Comparison of ENCODE assay signal across 10 cellular contexts in the genomic region with DNA sequence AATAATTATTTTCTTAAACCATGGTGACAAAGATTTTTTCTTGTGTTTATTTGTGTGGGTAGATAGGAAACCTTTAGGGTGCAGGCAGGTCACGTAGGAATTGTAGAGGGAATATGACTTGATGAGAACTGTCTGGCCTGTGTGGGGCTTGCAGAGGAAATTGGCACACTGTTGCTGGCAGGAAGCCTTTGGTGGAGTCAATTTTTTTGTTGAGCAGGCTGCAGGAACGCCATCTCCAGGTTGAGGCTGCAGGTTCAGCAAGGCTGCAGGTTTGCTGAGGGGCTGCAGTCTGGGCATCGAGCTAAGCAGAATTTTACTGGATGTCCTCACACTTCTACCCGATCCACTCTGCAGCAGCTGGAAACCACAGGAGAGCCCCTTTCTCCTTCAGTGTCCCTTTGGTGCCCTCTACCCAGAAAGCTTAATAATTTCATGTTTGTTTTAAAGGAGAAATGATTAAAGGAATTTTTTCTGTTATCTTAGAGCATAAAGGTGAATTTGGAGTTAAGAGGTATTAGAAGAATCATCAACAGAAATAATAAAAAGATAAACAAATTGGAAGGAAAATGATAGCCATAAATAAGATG. TPM values are rescaled to one million over a fixed set of nuclear protein-coding genes. Genes with fewer than 3 reads are reported as not detected.
A peak's percentile ranks its signal among the peaks of the same experiment; 100 is the strongest.
DNase-seq lines count a peak whose midpoint lies in the region; ATAC-seq, FAIRE-seq and TF ChIP-seq lines count a peak whose summit lies in the region.
"Had no signal": no experiment of that assay in that cellular context is flagged by ENCODE, and none has a peak within 500 bp of the region (broad histone marks: within the 10 kb centered on the region; RNA-seq: fewer than 3 reads in every experiment).

No MANE protein-coding gene starts in this region.

- H3K9ac ChIP-seq in IMR-90 (ENCODE audit: low read depth, low read length) (no peak overlapping the region), trophoblast cell (ENCODE audit: low read length) (no peak overlapping the region)

- TF ChIP-seq RAD21 in IMR-90 (IDR thresholded peaks at IDR 0.05; ENCODE audit: low read length), result no peak

- no peak for FAIRE-seq in D721Med (lab: Jason Lieb, UNC)

- no peak for ATAC-seq in IMR-90 (ENCODE audit: low read depth)
- peak; percentile 79 for ATAC-seq in left lobe of liver
- no peak for ATAC-seq in GM18867 (IDR thresholded peaks at IDR 0.05; ENCODE audit: unreplicated experiment)

- no peak overlapping the region for H2AK9ac ChIP-seq in IMR-90 (replicated peaks; ENCODE audit: low read depth, low read length, poor library complexity)

- H3K9me1 ChIP-seq in IMR-90 (ENCODE audit: insufficient read depth, low read length), result no peaks in the 10 kb centered on the region; the same call in 1 of the 2 replicates

- H3K36me3 ChIP-seq in IMR-90 (ENCODE audit: control insufficient read depth, insufficient read depth, low read length) (no peaks in the 10 kb centered on the region), trophoblast cell (ENCODE audit: control insufficient read depth in 1 of 2, insufficient read depth in 2 of 2, low read length in 2 of 2) (no peaks in the 10 kb centered on the region)

- H2BK120ac ChIP-seq in IMR-90 (ENCODE audit: low read depth, low read length) (no peak overlapping the region), trophoblast cell (ENCODE audit: insufficient read depth, low read length, poor library complexity) (no peak overlapping the region)

- H3K9me3 ChIP-seq in IMR-90 (ENCODE audit: control insufficient read depth, insufficient read depth, low read length) (peaks cover 2% of the 10 kb centered on the region; the same call in 1 of the 2 replicates), trophoblast cell (ENCODE audit: insufficient read depth, low read depth, low read length) (no peaks in the 10 kb centered on the region)

- no peak overlapping the region for H3K18ac ChIP-seq in IMR-90 (ENCODE audit: low read depth, low read length)
- H3K18ac ChIP-seq in trophoblast cell (ENCODE audit: low read length), result no peak overlapping the region

- H3K79me2 ChIP-seq in trophoblast cell (ENCODE audit: control insufficient read depth, insufficient read depth, low read length, poor library complexity), result no peaks in the 10 kb centered on the region

- no peak overlapping the region for H2BK20ac ChIP-seq in IMR-90 (ENCODE audit: low read depth, low read length)

- no peak overlapping the region for H4K12ac ChIP-seq in trophoblast cell (ENCODE audit: low read depth, low read length)

- H3K56ac ChIP-seq in IMR-90 (ENCODE audit: extremely low read depth, insufficient read depth, low read length), result no peak overlapping the region

- WGBS in IMR-90 (ENCODE audit: extremely low coverage in 2 of 2, insufficient read length in 1 of 2), 2 experiments, result no CpG with 5 or more reads among the region's 4 CpGs
- WGBS in trophoblast cell (ENCODE audit: extremely low coverage, insufficient coverage, insufficient read length), result no CpG with 5 or more reads among the region's 4 CpGs

- intact Hi-C loops in IMR-90 (cut with micrococcal nuclease), result no loop called here

- TF ChIP-seq CTCF in D721Med (IDR thresholded peaks at IDR 0.05; ENCODE audit: insufficient read depth, missing control alignments) (peak; percentile 10), IMR-90 (conservative IDR thresholded peaks at IDR 0.05; ENCODE audit: low read depth, low read length) (no peak), choroid plexus epithelial cell (conservative IDR thresholded peaks at IDR 0.05; ENCODE audit: low read depth, low read length) (peak; percentile 44)

- no peak for TF ChIP-seq POLR2A in IMR-90 (IDR thresholded peaks at IDR 0.05; ENCODE audit: low read depth, low read length)

- H2AK5ac ChIP-seq in IMR-90 (ENCODE audit: low read depth, low read length) (no peak overlapping the region), trophoblast cell (ENCODE audit: low read length) (no peak overlapping the region)

- no peak overlapping the region for H3K27ac ChIP-seq in IMR-90 (ENCODE audit: insufficient read depth, low read length)
- no peak overlapping the region for H3K27ac ChIP-seq in trophoblast cell (ENCODE audit: low read depth, low read length)

- no peak overlapping the region for H4K5ac ChIP-seq in IMR-90 (ENCODE audit: low read depth, low read length)

- dilution Hi-C loops in IMR-90 (cut with HindIII; ENCODE audit: low sequenced_read_pairs, unreplicated experiment), result no loop called here

- H2AFZ ChIP-seq in IMR-90 (replicated peaks; ENCODE audit: low read length, poor library complexity), result no peak overlapping the region
- H2AFZ ChIP-seq in trophoblast cell (ENCODE audit: insufficient read depth, low read length, poor library complexity), result no peak overlapping the region

- no peaks in the 10 kb centered on the region for H3K27me3 ChIP-seq in IMR-90 (ENCODE audit: control insufficient read depth, insufficient read depth, low read length)
- no peaks in the 10 kb centered on the region for H3K27me3 ChIP-seq in trophoblast cell (ENCODE audit: insufficient read depth, low read length)

- no peak overlapping the region for H4K91ac ChIP-seq in IMR-90 (ENCODE audit: insufficient read depth, low read depth, low read length)
- no peak overlapping the region for H4K91ac ChIP-seq in trophoblast cell (ENCODE audit: low read depth, low read length)

- no peak overlapping the region for H3K23ac ChIP-seq in IMR-90 (ENCODE audit: low read depth, low read length)
- H3K23ac ChIP-seq in trophoblast cell (ENCODE audit: low read length), result no peak overlapping the region

- H3K4me1 ChIP-seq in IMR-90 (ENCODE audit: control insufficient read depth, insufficient read depth, low read length) (no peaks in the 10 kb centered on the region; the same call in 1 of the 2 replicates), trophoblast cell (ENCODE audit: control insufficient read depth in 1 of 2, insufficient read depth in 2 of 2, low read length in 2 of 2) (no peaks in the 10 kb centered on the region)

- BruUV-seq in IMR-90 (replicated peaks; lab: Mats Ljungman, UMichigan), result no TSS peak

- H3K4me2 ChIP-seq in IMR-90 (ENCODE audit: low read depth, low read length), result no peak overlapping the region
- H3K4me2 ChIP-seq in trophoblast cell (ENCODE audit: low read length), result no peak overlapping the region

- POLR2A ChIA-PET in IMR-90 (lab: Charles Lee; ENCODE audit: unreplicated experiment), result interaction anchor here (0.6 kb wide), 1 partner anchor 42 kb away, joined by 3 read pairs; no protein-coding TSS in a partner anchor

- H3K14ac ChIP-seq in IMR-90 (replicated peaks; ENCODE audit: low read depth, low read length), result no peak overlapping the region
- no peak overlapping the region for H3K14ac ChIP-seq in trophoblast cell (ENCODE audit: low read length)

- in situ Hi-C loops in IMR-90 (cut with MboI; ENCODE audit: low sequenced_read_pairs), result loop anchor here (25.0 kb wide), 2 partner anchors 377 to 527 kb away; no protein-coding TSS in a partner anchor

- H3K79me1 ChIP-seq in IMR-90 (ENCODE audit: low read depth in 1 of 2, low read length in 2 of 2), result peaks cover 0 to 14% of the 10 kb centered on the region in 2 experiments; a peak in 3 of 4 replicates
- H3K79me1 ChIP-seq in trophoblast cell (ENCODE audit: low read length), result no peaks in the 10 kb centered on the region

- no peak overlapping the region for H2BK5ac ChIP-seq in IMR-90 (ENCODE audit: low read depth, low read length, poor library complexity, severe bottlenecking)
- H2BK5ac ChIP-seq in trophoblast cell (ENCODE audit: low read depth, low read length, poor library complexity), result no peak overlapping the region

- H4K8ac ChIP-seq in IMR-90 (ENCODE audit: low read depth in 2 of 2, low read length in 2 of 2) (no peak overlapping the region), trophoblast cell (ENCODE audit: low read depth, low read length) (no peak overlapping the region)

- no peak overlapping the region for H2BK15ac ChIP-seq in IMR-90 (ENCODE audit: low read depth, low read length)

- H4K20me1 ChIP-seq in IMR-90 (ENCODE audit: insufficient read depth, low read length), result peaks cover 4% of the 10 kb centered on the region; the same call in 1 of the 2 replicates

- H3K4ac ChIP-seq in IMR-90 (ENCODE audit: low read depth, low read length), result no peak overlapping the region
- no peak overlapping the region for H3K4ac ChIP-seq in trophoblast cell (ENCODE audit: low read depth, low read length)

- CTCF ChIA-PET in IMR-90 (lab: Yijun Ruan, JAX), result interaction anchor here (1.2 to 1.3 kb wide), 2 partner anchors 77 to 81 kb away, joined by 3 read pairs; no protein-coding TSS in a partner anchor

- H3K4me3 ChIP-seq in IMR-90 (ENCODE audit: insufficient read depth, low read depth, low read length), result no peak overlapping the region
- no peak overlapping the region for H3K4me3 ChIP-seq in choroid plexus epithelial cell (ENCODE audit: low read depth, low read length)
- H3K4me3 ChIP-seq in trophoblast cell (ENCODE audit: low read depth, low read length), result no peak overlapping the region

- no peak for DNase-seq in D721Med (ENCODE audit: insufficient read length, low spot score)
- peak; percentile 3 for DNase-seq in IMR-90
- DNase-seq in choroid plexus epithelial cell (ENCODE audit: low read depth), result peak; percentile 47
- no peak for DNase-seq in left lobe of liver (ENCODE audit: low spot score)
- no peak for DNase-seq in trophoblast cell
- no peak for DNase-seq in T1000 (lab: John Stamatoyannopoulos, UW)
- DNase-seq in NCI-H2081 treated with DMSO at 0.1 percent for 48 hours (lab: John Stamatoyannopoulos, UW), result no peak
- DNase-seq: activated CD8-positive, alpha-beta memory T cell treated with anti-CD3 and anti-CD28 coated beads, Interleukin-2, amount 50 U/mL, for 48 hours; NCI-H1417 had no signal

- no peak overlapping the region for H2BK12ac ChIP-seq in trophoblast cell (ENCODE audit: low read length)

TF ChIP-seq in IMR-90, 13 proteins besides CTCF, POLR2A, EP300 and RAD21:
- no peak for TF ChIP-seq MAZ (IDR thresholded peaks at IDR 0.05; ENCODE audit: borderline replicate concordance, low read depth, low read length)

RNA-seq across cellular contexts. Expression of gene TBC1D12, which starts 37.0 kb away (rescaled TPM):
- total RNA-seq in IMR-90 (2012; rRNA removed), result 5.4 and 8.1 TPM in 2 replicates
- polyA plus RNA-seq in IMR-90 (2012; rRNA removed), result 1.8 and 1.9 TPM in 2 replicates
- 0.61 and 0.84 TPM in 2 replicates for polyA plus RNA-seq in IMR-90 (2012; cell fraction: cytosol; rRNA removed)
- polyA plus RNA-seq in IMR-90 (2012; cell fraction: nucleus; rRNA removed; ENCODE audit: low replicate concordance), result 1.3 and 4.2 TPM in 2 replicates
- total RNA-seq in left lobe of liver, result 4.5 TPM
- polyA plus RNA-seq in trophoblast cell (2013), result 5.0 and 5.5 TPM in 2 replicates

Comparison
In these comparisons a context has a peak if more than half of its experiments do, and no peak if none do; other contexts are left out.
1. DNase-seq: peak in IMR-90 (single experiment) and choroid plexus epithelial cell (single experiment); none in D721Med (single experiment), left lobe of liver (single experiment), trophoblast cell (0 of 2), T1000 (single experiment) and NCI-H2081 treated with DMSO at 0.1 percent for 48 hours (single experiment).